ENCODE assay signal across 21 cellular contexts in genomic region chr12:29578070-29578469, GRCh38.
DNase-seq lines count a peak whose midpoint lies in the region; ATAC-seq and TF ChIP-seq lines count a peak whose summit lies in the region.
"Had no signal": no experiment of that assay in that cellular context is flagged by ENCODE, and none has a peak within 500 bp of the region (broad histone marks: within the 10 kb centered on the region; RNA-seq: fewer than 3 reads in every experiment).

No MANE protein-coding gene starts in this region.

- H3K79me1 ChIP-seq in IMR-90 (ENCODE audit: low read depth in 1 of 2, low read length in 2 of 2) (peaks cover 3 to 16% of the 10 kb centered on the region in 2 experiments; a peak in 2 of 4 replicates), neuronal stem cell (ENCODE audit: low read depth, low read length) (no peaks in the 10 kb centered on the region)

- POLR2A ChIA-PET in IMR-90 (lab: Charles Lee; ENCODE audit: unreplicated experiment) = no interaction called here

- H2AK5ac ChIP-seq in IMR-90 (ENCODE audit: low read depth, low read length) (peak overlapping the region; percentile 20; the same call in 1 of the 2 replicates), neuronal stem cell (ENCODE audit: low read depth, low read length) (no peak overlapping the region)

- no peak overlapping the region for H2BK5ac ChIP-seq in IMR-90 (ENCODE audit: low read depth, low read length, poor library complexity, severe bottlenecking)
- H2BK5ac ChIP-seq in neuronal stem cell (ENCODE audit: low read length) = no peak overlapping the region

- no peak overlapping the region for H3K56ac ChIP-seq in IMR-90 (ENCODE audit: extremely low read depth, insufficient read depth, low read length)

- H3K27ac ChIP-seq in IMR-90 (ENCODE audit: insufficient read depth, low read length) (no peak overlapping the region), right cardiac atrium (ENCODE audit: low read length) (no peak overlapping the region), neuronal stem cell (replicated peaks; ENCODE audit: low read length) (no peak overlapping the region), testis (peak overlapping the region in 1 of 2 donors; percentile 74)
- H3K27ac ChIP-seq: C4-2B had no signal

- H3K18ac ChIP-seq in IMR-90 (ENCODE audit: low read depth, low read length) (no peak overlapping the region; the same call in 1 of the 2 replicates), neuronal stem cell (ENCODE audit: low read length) (no peak overlapping the region)

- H3K4me3 ChIP-seq in IMR-90 (ENCODE audit: insufficient read depth, low read depth, low read length) = no peak overlapping the region
- no peak overlapping the region for H3K4me3 ChIP-seq in right cardiac atrium (ENCODE audit: low read length)
- no peak overlapping the region for H3K4me3 ChIP-seq in skeletal muscle satellite cell (ENCODE audit: low read length)
- no peak overlapping the region for H3K4me3 ChIP-seq in neuronal stem cell (ENCODE audit: low read length in 2 of 2)
- H3K4me3 ChIP-seq in testis = no peak overlapping the region
- H3K4me3 ChIP-seq: ascending aorta had no signal

- H2BK120ac ChIP-seq in IMR-90 (ENCODE audit: low read depth, low read length) = peak overlapping the region; percentile 7; the same call in 1 of the 2 replicates
- H2BK120ac ChIP-seq in neuronal stem cell (ENCODE audit: low read depth, low read length) = no peak overlapping the region

- no peak overlapping the region for H2BK15ac ChIP-seq in IMR-90 (ENCODE audit: low read depth, low read length)
- H2BK15ac ChIP-seq in neuronal stem cell (ENCODE audit: low read length) = no peak overlapping the region

- dilution Hi-C loops in IMR-90 (cut with HindIII; ENCODE audit: low sequenced_read_pairs, unreplicated experiment) = no loop called here

- H3K36me3 ChIP-seq in IMR-90 (ENCODE audit: control insufficient read depth, insufficient read depth, low read length) (peaks cover 9% of the 10 kb centered on the region), skeletal muscle satellite cell (ENCODE audit: insufficient read depth, low read length) (peaks cover 20% of the 10 kb centered on the region), neuronal stem cell (replicated peaks in 1 of 2; ENCODE audit: control insufficient read depth in 2 of 2, insufficient read depth in 2 of 2, low read length in 2 of 2) (peaks cover 0 to 28% of the 10 kb centered on the region in 2 donors), testis (ENCODE audit: low read depth, missing control alignments) (no peaks in the 10 kb centered on the region)
- H3K36me3 ChIP-seq: ascending aorta had no signal

- H2AFZ ChIP-seq in IMR-90 (replicated peaks; ENCODE audit: low read length, poor library complexity) (no peak overlapping the region), neuronal stem cell (ENCODE audit: low read length) (no peak overlapping the region)

- no peak overlapping the region for H3K4me2 ChIP-seq in IMR-90 (ENCODE audit: low read depth, low read length)
- no peak overlapping the region for H3K4me2 ChIP-seq in skeletal muscle satellite cell (ENCODE audit: low read length)
- no peak overlapping the region for H3K4me2 ChIP-seq in neuronal stem cell (ENCODE audit: insufficient read depth, low read length, poor library complexity, severe bottlenecking)

- intact Hi-C loops in IMR-90 (cut with micrococcal nuclease) (no loop called here), right cardiac atrium (cut with DNase I) (no loop called here), testis (cut with DNase I; ENCODE audit: low total_unique reads) (no loop called here), posterior cingulate gyrus (cut with DNase I) (no loop called here)

- H3K4ac ChIP-seq in IMR-90 (ENCODE audit: low read depth, low read length) (peak overlapping the region; percentile 23; the same call in 1 of the 2 replicates), neuronal stem cell (ENCODE audit: low read length) (no peak overlapping the region)

- CTCF ChIA-PET in IMR-90 (lab: Yijun Ruan, JAX) = no interaction called here

- WGBS in IMR-90 (ENCODE audit: extremely low coverage in 2 of 2, insufficient read length in 1 of 2), 2 experiments = no CpG with 5 or more reads among the region's 1 CpG
- 24% methylated on average over 1 of the region's 1 CpG for WGBS in right cardiac atrium
- WGBS in neuronal stem cell (ENCODE audit: extremely low coverage in 2 of 2, insufficient read length in 2 of 2, insufficient replicate concordance in 1 of 2), 2 donors = no CpG with 5 or more reads among the region's 1 CpG
- 15 to 36% methylated on average over 1 of the region's 1 CpG for WGBS in testis, 2 donors

- peaks cover 11% of the 10 kb centered on the region; the same call in 1 of the 2 replicates for H3K9me1 ChIP-seq in IMR-90 (ENCODE audit: insufficient read depth, low read length)

- DNase-seq in IMR-90 (no peak), dermis blood vessel endothelial cell (peak; percentile 73), right cardiac atrium (no peak), neuronal stem cell (ENCODE audit: low spot score) (no peak), testis (no peak), posterior cingulate gyrus (no peak)
- DNase-seq: activated CD4-positive, CD25-positive, alpha-beta regulatory T cell treated with anti-CD3 and anti-CD28 coated beads, Interleukin-2, amount 50 U/mL, for 72 hours; activated CD8-positive, alpha-beta memory T cell treated with anti-CD3 and anti-CD28 coated beads for 24 hours; activated naive CD4-positive, alpha-beta T cell treated with anti-CD3 and anti-CD28 coated beads, Interleukin-2, amount 10 ng/mL, durations not matched to agents 7 days and 5 days; activated T-cell treated with anti-CD3 and anti-CD28 coated beads, Interleukin-2, amount 50 U/mL, for 48 hours; Karpas-422; NCI-H1105; NCI-H510A; occipital lobe; RPMI8226; small intestine had no signal

- TF ChIP-seq CTCF in IMR-90 (conservative IDR thresholded peaks at IDR 0.05; ENCODE audit: low read depth, low read length) (no peak), testis (IDR thresholded peaks at IDR 0.05) (no peak)

- TF ChIP-seq POLR2A in IMR-90 (IDR thresholded peaks at IDR 0.05; ENCODE audit: low read depth, low read length) = no peak
- no peak for TF ChIP-seq POLR2A in testis (IDR thresholded peaks at IDR 0.05)

- H3K4me1 ChIP-seq in IMR-90 (ENCODE audit: control insufficient read depth, insufficient read depth, low read length) (peaks cover 13% of the 10 kb centered on the region), right cardiac atrium (ENCODE audit: control insufficient read depth, insufficient read depth, low read length) (peaks cover 4% of the 10 kb centered on the region), skeletal muscle satellite cell (ENCODE audit: control insufficient read depth, insufficient read depth, low read length) (peaks cover 43% of the 10 kb centered on the region), neuronal stem cell (ENCODE audit: control insufficient read depth in 2 of 2, insufficient read depth in 1 of 2, low read depth in 1 of 2, low read length in 2 of 2) (no peaks in the 10 kb centered on the region), testis (peaks cover 26% of the 10 kb centered on the region)

- BruUV-seq in IMR-90 (replicated peaks; lab: Mats Ljungman, UMichigan) = no TSS peak

- in situ Hi-C loops in IMR-90 (cut with MboI; ENCODE audit: low sequenced_read_pairs) = no loop called here

- no peak overlapping the region for H4K5ac ChIP-seq in IMR-90 (ENCODE audit: low read depth, low read length)

- H3K14ac ChIP-seq in IMR-90 (replicated peaks; ENCODE audit: low read depth, low read length) = peak overlapping the region; percentile 49; the same call in 1 of the 2 replicates
- H3K14ac ChIP-seq in neuronal stem cell (ENCODE audit: low read length) = no peak overlapping the region

- TF ChIP-seq RAD21 in IMR-90 (IDR thresholded peaks at IDR 0.05; ENCODE audit: low read length) = no peak

- H3K9ac ChIP-seq in IMR-90 (ENCODE audit: low read depth, low read length) (no peak overlapping the region), skeletal muscle satellite cell (ENCODE audit: low read depth, low read length) (peak overlapping the region; percentile 34), neuronal stem cell (ENCODE audit: low read depth, low read length, poor library complexity) (no peak overlapping the region)

- no peaks in the 10 kb centered on the region for H3K9me3 ChIP-seq in IMR-90 (ENCODE audit: control insufficient read depth, insufficient read depth, low read length)
- no peaks in the 10 kb centered on the region for H3K9me3 ChIP-seq in right cardiac atrium (ENCODE audit: control insufficient read depth, low read length)
- no peaks in the 10 kb centered on the region for H3K9me3 ChIP-seq in skeletal muscle satellite cell (replicated peaks; ENCODE audit: low read length)
- no peaks in the 10 kb centered on the region for H3K9me3 ChIP-seq in neuronal stem cell (replicated peaks in 1 of 2; ENCODE audit: control insufficient read depth in 2 of 2, insufficient read depth in 1 of 2, low read depth in 1 of 2, low read length in 2 of 2)
- no peaks in the 10 kb centered on the region for H3K9me3 ChIP-seq in testis
- H3K9me3 ChIP-seq: ascending aorta had no signal

- H4K91ac ChIP-seq in IMR-90 (ENCODE audit: insufficient read depth, low read depth, low read length) (no peak overlapping the region), neuronal stem cell (ENCODE audit: low read depth, low read length, poor library complexity) (no peak overlapping the region)

- no peak for ATAC-seq in IMR-90 (ENCODE audit: low read depth)
- ATAC-seq in right cardiac atrium = peak; percentile 80 to 91
- ATAC-seq in HG03520 (IDR thresholded peaks at IDR 0.05; ENCODE audit: unreplicated experiment) = no peak
- ATAC-seq: HCT116 had no signal

- H3K27me3 ChIP-seq in IMR-90 (ENCODE audit: control insufficient read depth, insufficient read depth, low read length) (no peaks in the 10 kb centered on the region), right cardiac atrium (ENCODE audit: control insufficient read depth, insufficient read depth) (no peaks in the 10 kb centered on the region), skeletal muscle satellite cell (ENCODE audit: control insufficient read depth, insufficient read depth, low read length) (no peaks in the 10 kb centered on the region), neuronal stem cell (ENCODE audit: control insufficient read depth in 3 of 3, insufficient read depth in 3 of 3, low read depth in 1 of 3, low read length in 3 of 3) (no peaks in the 10 kb centered on the region), testis (no peaks in the 10 kb centered on the region)
- H3K27me3 ChIP-seq: ascending aorta had no signal

- H4K20me1 ChIP-seq in IMR-90 (ENCODE audit: insufficient read depth, low read length) = no peaks in the 10 kb centered on the region

- no peak overlapping the region for H2AK9ac ChIP-seq in IMR-90 (replicated peaks; ENCODE audit: low read depth, low read length, poor library complexity)

- peak overlapping the region in 1 of 2 experiments; percentile 44; a peak in 1 of 4 replicates for H4K8ac ChIP-seq in IMR-90 (ENCODE audit: low read depth in 2 of 2, low read length in 2 of 2)
- H4K8ac ChIP-seq in neuronal stem cell (ENCODE audit: low read depth, low read length) = no peak overlapping the region

- H2BK12ac ChIP-seq in neuronal stem cell (ENCODE audit: low read length) = no peak overlapping the region

- H3K23ac ChIP-seq in IMR-90 (ENCODE audit: low read depth, low read length) = no peak overlapping the region
- no peak overlapping the region for H3K23ac ChIP-seq in neuronal stem cell (ENCODE audit: low read depth, low read length, poor library complexity)

- H2BK20ac ChIP-seq in IMR-90 (ENCODE audit: low read depth, low read length) = peak overlapping the region; percentile 60; the same call in 1 of the 2 replicates

Comparison
In these comparisons a context has a peak if more than half of its experiments do, and no peak if none do; other contexts are left out.
1. ATAC-seq: peak in right cardiac atrium (2 of 2); none in IMR-90 (single experiment) and HG03520 (single experiment).